ENCODE assay signal across 19 cellular contexts in genomic region chr1:214027498-214027897, GRCh38. TPM values are rescaled to one million over a fixed set of nuclear protein-coding genes. Genes with fewer than 3 reads are reported as not detected.
"Had no signal": no experiment of that assay in that cellular context is flagged by ENCODE, and none has a peak within 500 bp of the region (broad histone marks: within the 10 kb centered on the region; RNA-seq: fewer than 3 reads in every experiment).

No MANE protein-coding gene starts in this region.

- DNase-seq: activated CD4-positive, alpha-beta T cell treated with anti-CD3 and anti-CD28 coated beads, Interleukin-2, amount 50 U/mL, for 48 hours; activated CD4-positive, CD25-positive, alpha-beta regulatory T cell treated with anti-CD3 and anti-CD28 coated beads, Interleukin-2, amount 50 U/mL, for 72 hours; activated gamma-delta T cell; activated naive CD8-positive, alpha-beta T cell treated with anti-CD3 and anti-CD28 coated beads for 36 hours; activated T-cell treated with anti-CD3 and anti-CD28 coated beads, Interleukin-2, amount 50 U/mL, for 48 hours; aorta; effector CD4-positive, alpha-beta T cell; foreskin keratinocyte; mammary epithelial cell; mucosa of descending colon; naive thymus-derived CD8-positive, alpha-beta T cell; nucleus accumbens; stimulated activated CD4-positive, alpha-beta T cell treated with anti-CD3 and anti-CD28 coated beads, Interleukin-15, amount 100 ng/mL, for 24 hours; stimulated activated CD4-positive, alpha-beta T cell treated with anti-CD3 and anti-CD28 coated beads, Interleukin-4, amount 100 ng/mL, for 4 hours; stomach; transverse colon had no signal

- H3K4me1 ChIP-seq: transverse colon had no signal

- H3K27ac ChIP-seq: foreskin keratinocyte, stomach, transverse colon had no signal

- H3K27me3 ChIP-seq: foreskin keratinocyte, stomach, transverse colon had no signal

- ATAC-seq: foreskin keratinocyte; mucosa of descending colon; naive thymus-derived CD8-positive, alpha-beta T cell had no signal

- H3K36me3 ChIP-seq: stomach, transverse colon had no signal

- H3K4me3 ChIP-seq: mucosa of descending colon, stomach, transverse colon had no signal

- H3K9me3 ChIP-seq: mucosa of descending colon, stomach, transverse colon had no signal

- FAIRE-seq: bronchial epithelial cell, colon, endothelial cell of umbilical vein had no signal

RNA-seq across cellular contexts. Expression of gene PROX1, which starts 39.7 kb away (rescaled TPM):
- total RNA-seq: activated naive CD8-positive, alpha-beta T cell treated with anti-CD3 and anti-CD28 coated beads for 36 hours; naive thymus-derived CD8-positive, alpha-beta T cell had no signal
- polyA plus RNA-seq: naive thymus-derived CD8-positive, alpha-beta T cell had no signal
